18 cellular contexts compared by ENCODE assay signal in the genomic region with DNA sequence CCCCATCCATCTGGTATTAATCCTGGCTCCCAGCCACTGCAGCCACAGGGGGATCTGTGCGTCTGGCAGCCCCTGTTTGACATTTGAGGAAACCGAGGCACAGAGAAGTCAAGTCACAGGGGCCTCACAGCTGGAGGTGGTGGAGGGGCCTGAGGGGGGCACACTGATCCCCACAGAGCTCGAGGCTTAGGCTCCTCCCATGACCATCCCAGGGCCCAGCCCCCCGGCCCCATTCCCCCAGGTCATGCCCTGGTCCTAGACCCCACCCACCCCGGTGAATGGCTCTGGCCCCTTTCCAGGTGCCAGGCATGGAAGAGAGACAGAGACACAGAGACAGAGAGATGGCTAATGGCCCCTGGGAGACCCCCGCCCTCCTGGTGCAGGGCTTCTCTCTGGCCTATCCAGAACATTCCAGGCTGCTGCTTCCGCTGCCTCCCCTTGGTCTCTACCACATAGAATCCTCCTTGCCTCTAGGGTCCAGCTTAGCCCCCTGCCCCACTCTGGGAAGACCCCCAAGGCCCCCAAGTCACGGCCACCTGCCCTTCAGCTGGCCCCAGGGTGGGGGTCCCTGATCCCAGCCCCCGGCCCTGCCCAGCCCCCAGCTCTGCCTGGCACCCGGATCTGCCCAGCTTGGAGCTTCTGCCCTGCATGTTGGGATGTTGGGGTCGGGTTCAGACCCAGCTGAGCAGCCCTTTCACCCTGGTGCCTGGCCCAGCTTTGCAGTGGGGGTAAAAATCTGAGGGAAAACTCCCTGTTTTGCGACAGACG. TPM values are rescaled to one million over a fixed set of nuclear protein-coding genes. Genes with fewer than 3 reads are reported as not detected.
DNase-seq lines count a peak whose midpoint lies in the region; ATAC-seq and TF ChIP-seq lines count a peak whose summit lies in the region.
"Had no signal": no experiment of that assay in that cellular context is flagged by ENCODE, and none has a peak within 500 bp of the region (broad histone marks: within the 10 kb centered on the region; RNA-seq: fewer than 3 reads in every experiment).

No MANE protein-coding gene starts in this region.

- intact Hi-C loops in activated CD4-positive, alpha-beta T cell treated with anti-CD3 and anti-CD28 coated beads, Interleukin-2, amount 10 ng/mL, durations not matched to agents 24 days and 14 days (cut with micrococcal nuclease), result no loop called here
- intact Hi-C loops in HCT116 (cut with micrococcal nuclease), result loop anchor here (1.0 kb wide), 1 partner anchor 87 kb away; a partner anchor contains a TSS
- intact Hi-C loops in cardiac septum (cut with DNase I), result no loop called here
- intact Hi-C loops in sigmoid colon (cut with DNase I), result no loop called here
- intact Hi-C loops in uterus (cut with DNase I; ENCODE audit: low total_unique reads), result no loop called here

- peaks cover 9% of the 10 kb centered on the region for H3K9me3 Mint-ChIP-seq in activated CD4-positive, alpha-beta T cell treated with anti-CD3 and anti-CD28 coated beads, Interleukin-2, amount 10 ng/mL, durations not matched to agents 24 days and 14 days
- peaks cover 11% of the 10 kb centered on the region for H3K9me3 Mint-ChIP-seq in activated CD4-positive, alpha-beta T cell treated with anti-CD3 and anti-CD28 coated beads, Interleukin-2, amount 10 ng/mL, durations not matched to agents 7 days and 5 days

- H3K4me3 ChIP-seq in HCT116 (replicated peaks in 1 of 2; ENCODE audit: low read depth in 1 of 2, low read length in 2 of 2), result peak overlapping the region; percentile 85 to 88
- H3K4me3 ChIP-seq in sigmoid colon, result no peak overlapping the region
- H3K4me3 ChIP-seq in uterus, result no peak overlapping the region
- H3K4me3 ChIP-seq: pancreas had no signal

- H3K27ac Mint-ChIP-seq in activated CD4-positive, alpha-beta T cell treated with anti-CD3 and anti-CD28 coated beads, Interleukin-2, amount 10 ng/mL, durations not matched to agents 24 days and 14 days, result no peak overlapping the region
- H3K27ac Mint-ChIP-seq in activated CD4-positive, alpha-beta T cell treated with anti-CD3 and anti-CD28 coated beads, Interleukin-2, amount 10 ng/mL, durations not matched to agents 7 days and 5 days, result no peak overlapping the region
- H3K27ac Mint-ChIP-seq: activated CD4-positive, alpha-beta memory T cell treated with anti-CD3 and anti-CD28 coated beads for 36 hours; CD4-positive, CD25-positive, alpha-beta regulatory T cell had no signal

- TF ChIP-seq EP300 in sigmoid colon (IDR thresholded peaks at IDR 0.05), result no peak

- H3K36me3 Mint-ChIP-seq in activated CD4-positive, alpha-beta T cell treated with anti-CD3 and anti-CD28 coated beads, Interleukin-2, amount 10 ng/mL, durations not matched to agents 24 days and 14 days (ENCODE audit: low read depth), result peaks cover 10% of the 10 kb centered on the region
- peaks cover 7% of the 10 kb centered on the region for H3K36me3 Mint-ChIP-seq in activated CD4-positive, alpha-beta T cell treated with anti-CD3 and anti-CD28 coated beads, Interleukin-2, amount 10 ng/mL, durations not matched to agents 7 days and 5 days (ENCODE audit: low read depth)
- H3K36me3 Mint-ChIP-seq: activated CD4-positive, alpha-beta memory T cell treated with anti-CD3 and anti-CD28 coated beads for 36 hours; CD4-positive, CD25-positive, alpha-beta regulatory T cell had no signal

- RAD21 ChIA-PET in HCT116 (lab: Charles Lee; ENCODE audit: low non-redundant PET in 1 of 2, low total read pairs in 2 of 2, uncharacterized antibody in 2 of 2, unreplicated experiment in 2 of 2), result no interaction called here

- H3K4me3 Mint-ChIP-seq in activated CD4-positive, alpha-beta T cell treated with anti-CD3 and anti-CD28 coated beads, Interleukin-2, amount 10 ng/mL, durations not matched to agents 24 days and 14 days, result peak overlapping the region; percentile 28
- H3K4me3 Mint-ChIP-seq in activated CD4-positive, alpha-beta T cell treated with anti-CD3 and anti-CD28 coated beads, Interleukin-2, amount 10 ng/mL, durations not matched to agents 7 days and 5 days, result no peak overlapping the region
- H3K4me3 Mint-ChIP-seq: activated CD4-positive, alpha-beta memory T cell treated with anti-CD3 and anti-CD28 coated beads for 36 hours; CD4-positive, CD25-positive, alpha-beta regulatory T cell had no signal

- WGBS in sigmoid colon, 2 donors, result 69 to 84% methylated on average over 13 of the region's 13 CpGs

- CTCF ChIA-PET in activated CD4-positive, alpha-beta T cell treated with anti-CD3 and anti-CD28 coated beads, Interleukin-2, amount 10 ng/mL, durations not matched to agents 7 days and 5 days (lab: Charles Lee), result no interaction called here
- CTCF ChIA-PET in HCT116 (lab: Charles Lee), result interaction anchor here (1.2 kb wide), 1 partner anchor 19 kb away, joined by 3 read pairs; no protein-coding TSS in a partner anchor

- peaks cover 2% of the 10 kb centered on the region for H3K4me1 Mint-ChIP-seq in activated CD4-positive, alpha-beta T cell treated with anti-CD3 and anti-CD28 coated beads, Interleukin-2, amount 10 ng/mL, durations not matched to agents 24 days and 14 days
- no peaks in the 10 kb centered on the region for H3K4me1 Mint-ChIP-seq in activated CD4-positive, alpha-beta T cell treated with anti-CD3 and anti-CD28 coated beads, Interleukin-2, amount 10 ng/mL, durations not matched to agents 7 days and 5 days

- no peak overlapping the region for H2AFZ ChIP-seq in HCT116 (ENCODE audit: low read depth, low read length, poor library complexity, severe bottlenecking)

- peaks cover 4 to 6% of the 10 kb centered on the region in 2 experiments; a peak in 3 of 4 replicates for H3K9me3 ChIP-seq in HCT116 (ENCODE audit: control insufficient read depth in 1 of 2, insufficient read depth in 1 of 2, low read depth in 1 of 2, low read length in 2 of 2)
- peaks cover 0 to 2% (median 0%) of the 10 kb centered on the region in 4 donors for H3K9me3 ChIP-seq in sigmoid colon
- peaks cover 0 to 8% of the 10 kb centered on the region in 2 donors for H3K9me3 ChIP-seq in uterus

- TF ChIP-seq RAD21 in HCT116 (IDR thresholded peaks at IDR 0.05; ENCODE audit: low read depth), result no peak

- H4K20me1 ChIP-seq in HCT116 (ENCODE audit: insufficient read depth), result no peaks in the 10 kb centered on the region

- H3K9me2 ChIP-seq in HCT116 (ENCODE audit: insufficient read depth), result no peaks in the 10 kb centered on the region

- no TSS peak for BruUV-seq in HCT116 (replicated peaks; lab: Mats Ljungman, UMichigan)

- H3K36me3 ChIP-seq in HCT116 (ENCODE audit: control insufficient read depth in 1 of 2, insufficient read depth in 2 of 2, low read length in 2 of 2) (peaks cover 0 to 14% of the 10 kb centered on the region in 2 experiments; a peak in 1 of 4 replicates), sigmoid colon (no peaks in the 10 kb centered on the region), uterus (no peaks in the 10 kb centered on the region)
- H3K36me3 ChIP-seq: pancreas had no signal

- peaks cover 4 to 36% of the 10 kb centered on the region in 2 experiments; a peak in 3 of 4 replicates for H3K4me1 ChIP-seq in HCT116 (ENCODE audit: control insufficient read depth in 1 of 2, insufficient read depth in 2 of 2, low read length in 2 of 2)
- no peaks in the 10 kb centered on the region for H3K4me1 ChIP-seq in sigmoid colon
- H3K4me1 ChIP-seq in uterus, result no peaks in the 10 kb centered on the region
- H3K4me1 ChIP-seq: pancreas had no signal

- TF ChIP-seq CTCF in HCT116 (IDR thresholded peaks at IDR 0.05 in 2 of 3, conservative IDR thresholded peaks at IDR 0.05 in 1 of 3; ENCODE audit: borderline replicate concordance in 1 of 3, insufficient read depth in 1 of 3, low read depth in 2 of 3, low read length in 2 of 3) (no peak), sigmoid colon (IDR thresholded peaks at IDR 0.05) (no peak), uterus (IDR thresholded peaks at IDR 0.05) (no peak)

- DNase-seq in activated CD4-positive, alpha-beta T cell treated with anti-CD3 and anti-CD28 coated beads, Interleukin-2, amount 10 ng/mL, durations not matched to agents 24 days and 14 days, result no peak
- DNase-seq in activated CD4-positive, alpha-beta T cell treated with anti-CD3 and anti-CD28 coated beads, Interleukin-2, amount 10 ng/mL, durations not matched to agents 7 days and 5 days, result no peak
- DNase-seq in HCT116 (ENCODE audit: low read depth, low spot score) (no peak), cardiac septum (ENCODE audit: low spot score) (peak; percentile 26), sigmoid colon (peak; percentile 58), uterus (no peak), NCI-H526 treated with DMSO at 0.1 percent for 48 hours (lab: John Stamatoyannopoulos, UW) (no peak), Kasumi-1 (lab: John Stamatoyannopoulos, UW) (no peak)
- DNase-seq: activated CD4-positive, alpha-beta memory T cell treated with anti-CD3 and anti-CD28 coated beads for 36 hours; activated T-cell treated with anti-CD3 and anti-CD28 coated beads, Interleukin-2, amount 50 U/mL, for 48 hours; CD4-positive, CD25-positive, alpha-beta regulatory T cell; DMS79 treated with DMSO at 0.1 percent for 48 hours; NCI-H1930; NCI-H446; RPMI8226; small intestine; stimulated activated CD4-positive, alpha-beta T cell treated with anti-CD3 and anti-CD28 coated beads, Interleukin-4, amount 100 ng/mL, for 4 hours had no signal

- peaks cover 39% of the 10 kb centered on the region for H3K79me2 ChIP-seq in HCT116 (ENCODE audit: insufficient read depth, low read length)

- H3K27ac ChIP-seq in HCT116 (ENCODE audit: low read depth, low read length), result peak overlapping the region; percentile 88
- H3K27ac ChIP-seq in sigmoid colon, result no peak overlapping the region
- H3K27ac ChIP-seq in uterus, result no peak overlapping the region
- H3K27ac ChIP-seq: pancreas had no signal

- peak overlapping the region; percentile 95 for H3K4me2 ChIP-seq in HCT116 (ENCODE audit: low read length)

- no peaks in the 10 kb centered on the region for H3K27me3 ChIP-seq in HCT116 (ENCODE audit: insufficient read depth, low read length)
- peaks cover 0 to 13% (median 0%) of the 10 kb centered on the region in 3 donors for H3K27me3 ChIP-seq in sigmoid colon
- H3K27me3 ChIP-seq in uterus, result no peaks in the 10 kb centered on the region
- H3K27me3 ChIP-seq: pancreas had no signal

- H3K9ac ChIP-seq in HCT116 (ENCODE audit: low read length), result peak overlapping the region; percentile 95

- no peaks in the 10 kb centered on the region for H3K27me3 Mint-ChIP-seq in activated CD4-positive, alpha-beta T cell treated with anti-CD3 and anti-CD28 coated beads, Interleukin-2, amount 10 ng/mL, durations not matched to agents 24 days and 14 days
- H3K27me3 Mint-ChIP-seq in activated CD4-positive, alpha-beta T cell treated with anti-CD3 and anti-CD28 coated beads, Interleukin-2, amount 10 ng/mL, durations not matched to agents 7 days and 5 days, result no peaks in the 10 kb centered on the region
- H3K27me3 Mint-ChIP-seq: activated CD4-positive, alpha-beta memory T cell treated with anti-CD3 and anti-CD28 coated beads for 36 hours; CD4-positive, CD25-positive, alpha-beta regulatory T cell had no signal

- POLR2A ChIA-PET in activated CD4-positive, alpha-beta T cell treated with anti-CD3 and anti-CD28 coated beads, Interleukin-2, amount 10 ng/mL, durations not matched to agents 7 days and 5 days (lab: Charles Lee), result no interaction called here
- POLR2A ChIA-PET in HCT116 (lab: Charles Lee), result interaction anchor here (1.0 kb wide), 1 partner anchor 87 kb away, joined by 4 read pairs; a partner anchor contains a TSS

- TF ChIP-seq POLR2A in HCT116 (IDR thresholded peaks at IDR 0.05; ENCODE audit: borderline replicate concordance, extremely low read depth, insufficient read depth, insufficient read length) (no peak), sigmoid colon (IDR thresholded peaks at IDR 0.05) (no peak), uterus (IDR thresholded peaks at IDR 0.05) (no peak)

- peak; percentile 46 for ATAC-seq in HCT116

RNA-seq across cellular contexts. Expression of a gene that starts 29.2 kb away (rescaled TPM):
- total RNA-seq in activated CD4-positive, alpha-beta T cell treated with anti-CD3 and anti-CD28 coated beads, Interleukin-2, amount 10 ng/mL, durations not matched to agents 24 days and 14 days, result 2.3 and 2.4 TPM in 2 replicates
- 1 to 10 TPM; 5.0 to 5.1 TPM for total RNA-seq in activated CD4-positive, alpha-beta T cell treated with anti-CD3 and anti-CD28 coated beads, Interleukin-2, amount 10 ng/mL, durations not matched to agents 7 days and 5 days
- 7.5 TPM for total RNA-seq in HCT116 (2021; ENCODE audit: unreplicated experiment)
- polyA plus RNA-seq in HCT116 (2012), result 5.6 and 5.9 TPM in 2 replicates
- total RNA-seq in cardiac septum, result 2.9 TPM
- total RNA-seq in sigmoid colon, result 1 to 10 TPM; 3.9 to 7.1 (median 5.4) TPM
- polyA plus RNA-seq in sigmoid colon, result 1 to 10 TPM in 1 of 3 donors, under 1 TPM in 2; under 0.01 to 2.9 (median 0.46) TPM
- total RNA-seq in uterus, result 1 to 10 TPM in 2 of 4 donors, under 1 TPM in 1, not detected in 1; under 0.01 to 2.3 (median 2.3) TPM

Comparison
In these comparisons a context has a peak if more than half of its experiments do, and no peak if none do; other contexts are left out.
1. DNase-seq: peak in cardiac septum (single experiment) and sigmoid colon (single experiment); none in activated CD4-positive, alpha-beta T cell treated with anti-CD3 and anti-CD28 coated beads, Interleukin-2, amount 10 ng/mL, durations not matched to agents 24 days and 14 days (single experiment), activated CD4-positive, alpha-beta T cell treated with anti-CD3 and anti-CD28 coated beads, Interleukin-2, amount 10 ng/mL, durations not matched to agents 7 days and 5 days (single experiment), HCT116 (single experiment), uterus (0 of 2), NCI-H526 treated with DMSO at 0.1 percent for 48 hours (single experiment) and Kasumi-1 (0 of 2).
2. H3K4me3 ChIP-seq: peak in HCT116 (2 of 2); none in sigmoid colon (0 of 4) and uterus (0 of 2).